ENCODE assay signal across 19 cellular contexts in the genomic region with DNA sequence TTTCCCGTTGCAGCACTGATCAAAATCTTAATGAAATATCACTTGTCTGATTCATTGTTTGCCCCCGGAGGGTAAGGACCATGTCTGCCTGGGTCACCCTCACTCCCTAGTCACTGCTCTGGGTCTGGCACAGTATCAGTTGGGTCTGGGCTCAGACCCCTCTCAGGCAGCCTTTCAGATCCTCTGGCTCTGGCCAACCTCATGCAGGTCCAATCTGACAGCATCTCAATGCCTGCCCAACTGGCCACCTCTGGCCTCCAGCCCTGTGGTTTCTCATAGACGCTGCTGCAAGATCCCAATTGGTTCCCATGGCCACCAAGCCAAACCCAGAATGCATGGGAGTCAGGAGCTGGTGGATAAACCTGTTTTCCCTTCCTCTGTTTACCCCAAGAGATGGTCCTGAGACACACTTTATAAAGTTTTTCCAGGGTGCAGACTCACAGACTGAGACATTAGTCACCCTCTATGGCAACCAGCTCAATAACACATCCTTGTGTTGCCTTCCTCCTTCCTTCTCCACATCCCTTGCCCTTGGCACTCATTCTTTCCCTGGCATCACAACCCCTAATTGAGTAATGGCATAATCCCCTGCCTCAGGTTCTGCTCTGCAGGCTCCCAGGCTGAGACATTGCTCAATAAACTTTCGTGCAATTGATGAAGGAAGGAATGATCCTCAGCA.
"Had no signal": no experiment of that assay in that cellular context is flagged by ENCODE, and none has a peak within 500 bp of the region (broad histone marks: within the 10 kb centered on the region; RNA-seq: fewer than 3 reads in every experiment).

No MANE protein-coding gene starts in this region.

- H3K4me1 ChIP-seq: gastroesophageal sphincter, uterus had no signal

- H3K9me3 Mint-ChIP-seq: activated CD4-positive, alpha-beta T cell treated with anti-CD3 and anti-CD28 coated beads, Interleukin-2, amount 10 ng/mL, durations not matched to agents 7 days and 5 days; activated naive CD8-positive, alpha-beta T cell treated with anti-CD3 and anti-CD28 coated beads for 36 hours; activated T-cell treated with anti-CD3 and anti-CD28 coated beads, Interleukin-2, amount 50 U/mL, for 24 hours; activated T-helper 2 cell treated with anti-CD3 and anti-CD28 coated beads, Interferon-gamma antibody, Interleukin-2, Interleukin-4, amounts not matched to agents 10 μg/mL and 5 μg/mL and 100 μg/mL, durations not matched to agents 14 hours and 24 hours and 36 hours; endodermal cell; memory B cell; nephron; stimulated activated naive B cell treated with anti-CD40 and anti-IgM and Interleukin-4, amounts not matched to agents 10 μg/mL and 1 μg/mL and 100 μg/mL, for 72 hours had no signal

- H3K36me3 Mint-ChIP-seq: activated naive CD8-positive, alpha-beta T cell treated with anti-CD3 and anti-CD28 coated beads for 36 hours; memory B cell; stimulated activated naive B cell treated with anti-CD40 and anti-IgM and Interleukin-4, amounts not matched to agents 10 μg/mL and 1 μg/mL and 100 μg/mL, for 72 hours had no signal

- H3K36me3 ChIP-seq: gastroesophageal sphincter, uterus had no signal

- H3K4me3 ChIP-seq: coronary artery, gastroesophageal sphincter, uterus had no signal

- H3K27me3 ChIP-seq: uterus had no signal

- H3K4me1 Mint-ChIP-seq: activated CD4-positive, alpha-beta T cell treated with anti-CD3 and anti-CD28 coated beads, Interleukin-2, amount 10 ng/mL, durations not matched to agents 7 days and 5 days; activated naive CD8-positive, alpha-beta T cell treated with anti-CD3 and anti-CD28 coated beads for 36 hours; memory B cell; stimulated activated naive B cell treated with anti-CD40 and anti-IgM and Interleukin-4, amounts not matched to agents 10 μg/mL and 1 μg/mL and 100 μg/mL, for 72 hours had no signal

- H3K27ac ChIP-seq: coronary artery, gastroesophageal sphincter, uterus, VCaP had no signal

- H3K27ac Mint-ChIP-seq: activated CD4-positive, alpha-beta T cell treated with anti-CD3 and anti-CD28 coated beads, Interleukin-2, amount 10 ng/mL, durations not matched to agents 7 days and 5 days; activated naive CD8-positive, alpha-beta T cell treated with anti-CD3 and anti-CD28 coated beads for 36 hours; activated T-cell treated with anti-CD3 and anti-CD28 coated beads, Interleukin-2, amount 50 U/mL, for 24 hours; activated T-helper 2 cell treated with anti-CD3 and anti-CD28 coated beads, Interferon-gamma antibody, Interleukin-2, Interleukin-4, amounts not matched to agents 10 μg/mL and 5 μg/mL and 100 μg/mL, durations not matched to agents 14 hours and 24 hours and 36 hours; endodermal cell; memory B cell; nephron; stimulated activated naive B cell treated with anti-CD40 and anti-IgM and Interleukin-4, amounts not matched to agents 10 μg/mL and 1 μg/mL and 100 μg/mL, for 72 hours had no signal

- DNase-seq: activated CD4-positive, alpha-beta T cell treated with anti-CD3 and anti-CD28 coated beads, Interleukin-2, amount 10 ng/mL, durations not matched to agents 7 days and 5 days; activated naive CD4-positive, alpha-beta T cell treated with Interleukin-2 at 50 U/mL for 16 hours; activated naive CD8-positive, alpha-beta T cell treated with anti-CD3 and anti-CD28 coated beads for 36 hours; activated T-cell treated with anti-CD3 and anti-CD28 coated beads, Interleukin-2, amount 50 U/mL, for 24 hours; endodermal cell; left cardiac atrium; occipital lobe; small intestine; stimulated activated CD4-positive, alpha-beta T cell treated with anti-CD3 and anti-CD28 coated beads, Interleukin-15, amount 100 ng/mL, for 24 hours; stimulated activated naive B cell treated with anti-CD40 and anti-IgM and Interleukin-4, amounts not matched to agents 10 μg/mL and 1 μg/mL and 100 μg/mL, for 72 hours; uterus had no signal

- ATAC-seq: activated CD4-positive, CD25-positive, alpha-beta regulatory T cell treated with anti-CD3 and anti-CD28 coated beads, Interleukin-2, amount 50 U/mL, for 24 hours; gastroesophageal sphincter; left cardiac atrium; sciatic nerve; stimulated activated naive B cell treated with anti-CD40 and anti-IgM and Interleukin-4, amounts not matched to agents 10 μg/mL and 1 μg/mL and 100 μg/mL, for 72 hours had no signal

- H3K4me3 Mint-ChIP-seq: activated CD4-positive, alpha-beta T cell treated with anti-CD3 and anti-CD28 coated beads, Interleukin-2, amount 10 ng/mL, durations not matched to agents 7 days and 5 days; activated naive CD8-positive, alpha-beta T cell treated with anti-CD3 and anti-CD28 coated beads for 36 hours; activated T-cell treated with anti-CD3 and anti-CD28 coated beads, Interleukin-2, amount 50 U/mL, for 24 hours; endodermal cell; memory B cell; nephron; stimulated activated naive B cell treated with anti-CD40 and anti-IgM and Interleukin-4, amounts not matched to agents 10 μg/mL and 1 μg/mL and 100 μg/mL, for 72 hours had no signal

- H3K27me3 Mint-ChIP-seq: activated CD4-positive, alpha-beta T cell treated with anti-CD3 and anti-CD28 coated beads, Interleukin-2, amount 10 ng/mL, durations not matched to agents 7 days and 5 days had no signal

- H3K9me3 ChIP-seq: gastroesophageal sphincter, uterus had no signal
